Comparison of ENCODE assay signal across 1 cellular context in the genomic region with DNA sequence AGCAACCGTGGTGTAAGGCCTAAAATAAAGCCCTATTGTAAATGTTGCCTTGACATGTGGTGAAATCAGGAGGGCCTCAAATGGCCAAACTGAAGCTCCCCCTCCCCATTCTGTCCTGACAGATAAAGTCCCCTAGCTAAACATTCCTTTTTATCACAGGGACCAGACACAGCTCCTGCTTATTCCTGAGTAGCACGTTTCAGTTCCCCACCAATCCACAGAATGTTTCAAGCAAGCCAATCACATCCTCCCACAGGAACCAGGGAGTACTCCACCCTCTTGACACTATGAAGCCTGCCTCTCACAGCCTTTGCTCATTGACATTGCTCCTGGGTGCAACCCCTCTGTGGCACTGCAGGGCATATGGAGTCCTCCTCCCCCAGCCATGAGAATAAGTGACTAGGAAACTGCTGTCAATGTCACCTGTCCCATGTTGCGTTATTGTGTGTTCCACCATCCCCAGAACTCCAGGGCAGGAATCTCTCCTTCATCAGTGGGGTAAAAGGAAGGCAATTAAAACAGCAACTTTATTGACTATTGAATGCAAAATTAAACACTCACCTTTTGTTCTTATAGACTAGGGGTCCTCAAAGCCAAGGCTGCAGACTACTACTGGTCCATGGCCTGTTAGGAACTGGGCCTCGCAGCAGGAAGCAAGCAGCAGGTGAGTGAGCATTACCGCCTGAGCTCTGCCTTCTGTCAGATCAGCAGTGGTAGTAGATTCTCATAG.
TF ChIP-seq lines count a peak whose summit lies in the region.

No MANE protein-coding gene starts in this region.

TF ChIP-seq in K562, 482 proteins besides CTCF, POLR2A, EP300 and RAD21 (continued from another document and continues in another):
- TF ChIP-seq, protein P1, sequence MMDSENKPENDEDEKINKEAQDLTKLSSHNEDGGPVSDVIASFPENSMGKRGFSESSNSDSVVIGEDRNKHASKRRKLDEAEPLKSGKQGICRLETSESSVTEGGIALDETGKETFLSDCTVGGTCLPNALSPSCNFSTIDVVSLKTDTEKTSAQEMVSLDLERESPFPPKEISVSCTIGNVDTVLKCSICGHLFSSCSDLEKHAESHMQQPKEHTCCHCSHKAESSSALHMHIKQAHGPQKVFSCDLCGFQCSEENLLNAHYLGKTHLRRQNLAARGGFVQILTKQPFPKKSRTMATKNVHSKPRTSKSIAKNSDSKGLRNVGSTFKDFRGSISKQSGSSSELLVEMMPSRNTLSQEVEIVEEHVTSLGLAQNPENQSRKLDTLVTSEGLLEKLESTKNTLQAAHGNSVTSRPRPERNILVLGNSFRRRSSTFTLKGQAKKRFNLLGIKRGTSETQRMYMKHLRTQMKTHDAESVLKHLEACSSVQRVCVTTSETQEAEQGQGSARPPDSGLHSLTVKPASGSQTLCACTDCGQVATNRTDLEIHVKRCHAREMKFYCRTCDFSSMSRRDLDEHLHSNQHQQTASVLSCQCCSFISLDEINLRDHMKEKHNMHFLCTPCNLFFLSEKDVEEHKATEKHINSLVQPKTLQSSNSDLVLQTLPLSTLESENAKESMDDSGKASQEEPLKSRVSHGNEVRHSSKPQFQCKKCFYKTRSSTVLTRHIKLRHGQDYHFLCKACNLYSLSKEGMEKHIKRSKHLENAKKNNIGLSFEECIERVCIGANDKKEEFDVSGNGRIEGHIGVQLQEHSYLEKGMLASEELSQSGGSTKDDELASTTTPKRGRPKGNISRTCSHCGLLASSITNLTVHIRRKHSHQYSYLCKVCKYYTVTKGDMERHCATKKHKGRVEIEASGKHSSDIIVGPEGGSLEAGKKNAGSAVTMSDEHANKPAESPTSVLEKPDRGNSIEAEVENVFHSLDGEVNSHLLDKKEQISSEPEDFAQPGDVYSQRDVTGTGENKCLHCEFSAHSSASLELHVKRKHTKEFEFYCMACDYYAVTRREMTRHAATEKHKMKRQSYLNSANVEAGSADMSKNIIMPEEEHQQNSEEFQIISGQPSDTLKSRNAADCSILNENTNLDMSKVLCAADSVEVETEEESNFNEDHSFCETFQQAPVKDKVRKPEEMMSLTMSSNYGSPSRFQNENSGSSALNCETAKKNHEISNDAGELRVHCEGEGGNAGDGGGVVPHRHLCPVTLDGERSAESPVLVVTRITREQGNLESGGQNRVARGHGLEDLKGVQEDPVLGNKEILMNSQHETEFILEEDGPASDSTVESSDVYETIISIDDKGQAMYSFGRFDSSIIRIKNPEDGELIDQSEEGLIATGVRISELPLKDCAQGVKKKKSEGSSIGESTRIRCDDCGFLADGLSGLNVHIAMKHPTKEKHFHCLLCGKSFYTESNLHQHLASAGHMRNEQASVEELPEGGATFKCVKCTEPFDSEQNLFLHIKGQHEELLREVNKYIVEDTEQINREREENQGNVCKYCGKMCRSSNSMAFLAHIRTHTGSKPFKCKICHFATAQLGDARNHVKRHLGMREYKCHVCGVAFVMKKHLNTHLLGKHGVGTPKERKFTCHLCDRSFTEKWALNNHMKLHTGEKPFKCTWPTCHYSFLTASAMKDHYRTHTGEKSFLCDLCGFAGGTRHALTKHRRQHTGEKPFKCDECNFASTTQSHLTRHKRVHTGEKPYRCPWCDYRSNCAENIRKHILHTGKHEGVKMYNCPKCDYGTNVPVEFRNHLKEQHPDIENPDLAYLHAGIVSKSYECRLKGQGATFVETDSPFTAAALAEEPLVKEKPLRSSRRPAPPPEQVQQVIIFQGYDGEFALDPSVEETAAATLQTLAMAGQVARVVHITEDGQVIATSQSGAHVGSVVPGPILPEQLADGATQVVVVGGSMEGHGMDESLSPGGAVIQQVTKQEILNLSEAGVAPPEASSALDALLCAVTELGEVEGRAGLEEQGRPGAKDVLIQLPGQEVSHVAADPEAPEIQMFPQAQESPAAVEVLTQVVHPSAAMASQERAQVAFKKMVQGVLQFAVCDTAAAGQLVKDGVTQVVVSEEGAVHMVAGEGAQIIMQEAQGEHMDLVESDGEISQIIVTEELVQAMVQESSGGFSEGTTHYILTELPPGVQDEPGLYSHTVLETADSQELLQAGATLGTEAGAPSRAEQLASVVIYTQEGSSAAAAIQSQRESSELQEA (IDR thresholded peaks at IDR 0.05; ENCODE audit: low read depth): no peak
- TF ChIP-seq, protein P2, sequence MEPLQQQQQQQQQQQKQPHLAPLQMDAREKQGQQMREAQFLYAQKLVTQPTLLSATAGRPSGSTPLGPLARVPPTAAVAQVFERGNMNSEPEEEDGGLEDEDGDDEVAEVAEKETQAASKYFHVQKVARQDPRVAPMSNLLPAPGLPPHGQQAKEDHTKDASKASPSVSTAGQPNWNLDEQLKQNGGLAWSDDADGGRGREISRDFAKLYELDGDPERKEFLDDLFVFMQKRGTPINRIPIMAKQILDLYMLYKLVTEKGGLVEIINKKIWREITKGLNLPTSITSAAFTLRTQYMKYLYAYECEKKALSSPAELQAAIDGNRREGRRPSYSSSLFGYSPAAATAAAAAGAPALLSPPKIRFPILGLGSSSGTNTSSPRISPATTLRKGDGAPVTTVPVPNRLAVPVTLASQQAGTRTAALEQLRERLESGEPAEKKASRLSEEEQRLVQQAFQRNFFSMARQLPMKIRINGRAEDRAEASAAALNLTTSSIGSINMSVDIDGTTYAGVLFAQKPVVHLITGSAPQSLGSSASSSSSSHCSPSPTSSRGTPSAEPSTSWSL (CRISPR knock-in tag; IDR thresholded peaks at IDR 0.05; ENCODE audit: borderline replicate concordance): no peak
- no peak for TF ChIP-seq ZNF316 (IDR thresholded peaks at IDR 0.05)
- TF ChIP-seq, protein P3, sequence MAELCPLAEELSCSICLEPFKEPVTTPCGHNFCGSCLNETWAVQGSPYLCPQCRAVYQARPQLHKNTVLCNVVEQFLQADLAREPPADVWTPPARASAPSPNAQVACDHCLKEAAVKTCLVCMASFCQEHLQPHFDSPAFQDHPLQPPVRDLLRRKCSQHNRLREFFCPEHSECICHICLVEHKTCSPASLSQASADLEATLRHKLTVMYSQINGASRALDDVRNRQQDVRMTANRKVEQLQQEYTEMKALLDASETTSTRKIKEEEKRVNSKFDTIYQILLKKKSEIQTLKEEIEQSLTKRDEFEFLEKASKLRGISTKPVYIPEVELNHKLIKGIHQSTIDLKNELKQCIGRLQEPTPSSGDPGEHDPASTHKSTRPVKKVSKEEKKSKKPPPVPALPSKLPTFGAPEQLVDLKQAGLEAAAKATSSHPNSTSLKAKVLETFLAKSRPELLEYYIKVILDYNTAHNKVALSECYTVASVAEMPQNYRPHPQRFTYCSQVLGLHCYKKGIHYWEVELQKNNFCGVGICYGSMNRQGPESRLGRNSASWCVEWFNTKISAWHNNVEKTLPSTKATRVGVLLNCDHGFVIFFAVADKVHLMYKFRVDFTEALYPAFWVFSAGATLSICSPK (IDR thresholded peaks at IDR 0.05; ENCODE audit: borderline replicate concordance): no peak
- TF ChIP-seq, protein P4, sequence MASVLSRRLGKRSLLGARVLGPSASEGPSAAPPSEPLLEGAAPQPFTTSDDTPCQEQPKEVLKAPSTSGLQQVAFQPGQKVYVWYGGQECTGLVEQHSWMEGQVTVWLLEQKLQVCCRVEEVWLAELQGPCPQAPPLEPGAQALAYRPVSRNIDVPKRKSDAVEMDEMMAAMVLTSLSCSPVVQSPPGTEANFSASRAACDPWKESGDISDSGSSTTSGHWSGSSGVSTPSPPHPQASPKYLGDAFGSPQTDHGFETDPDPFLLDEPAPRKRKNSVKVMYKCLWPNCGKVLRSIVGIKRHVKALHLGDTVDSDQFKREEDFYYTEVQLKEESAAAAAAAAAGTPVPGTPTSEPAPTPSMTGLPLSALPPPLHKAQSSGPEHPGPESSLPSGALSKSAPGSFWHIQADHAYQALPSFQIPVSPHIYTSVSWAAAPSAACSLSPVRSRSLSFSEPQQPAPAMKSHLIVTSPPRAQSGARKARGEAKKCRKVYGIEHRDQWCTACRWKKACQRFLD (CRISPR knock-in tag; IDR thresholded peaks at IDR 0.05): peak; percentile 60; the same call in 1 of the 2 replicates
- TF ChIP-seq ZNF431 (CRISPR knock-in tag; IDR thresholded peaks at IDR 0.05): no peak
- no peak for TF ChIP-seq SRSF9 (IDR thresholded peaks at IDR 0.05; ENCODE audit: borderline replicate concordance, low read depth, low read length)
- TF ChIP-seq PHF8 (IDR thresholded peaks at IDR 0.05; ENCODE audit: borderline replicate concordance, low read length): no peak
- no peak for TF ChIP-seq NFATC3 (IDR thresholded peaks at IDR 0.05)
- TF ChIP-seq, protein P5, sequence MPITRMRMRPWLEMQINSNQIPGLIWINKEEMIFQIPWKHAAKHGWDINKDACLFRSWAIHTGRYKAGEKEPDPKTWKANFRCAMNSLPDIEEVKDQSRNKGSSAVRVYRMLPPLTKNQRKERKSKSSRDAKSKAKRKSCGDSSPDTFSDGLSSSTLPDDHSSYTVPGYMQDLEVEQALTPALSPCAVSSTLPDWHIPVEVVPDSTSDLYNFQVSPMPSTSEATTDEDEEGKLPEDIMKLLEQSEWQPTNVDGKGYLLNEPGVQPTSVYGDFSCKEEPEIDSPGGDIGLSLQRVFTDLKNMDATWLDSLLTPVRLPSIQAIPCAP (CRISPR knock-in tag; IDR thresholded peaks at IDR 0.05; ENCODE audit: borderline replicate concordance): no peak
- TF ChIP-seq CBX8 (IDR thresholded peaks at IDR 0.05; ENCODE audit: borderline replicate concordance, extremely low read depth, low read depth, low read length, poor library complexity, severe bottlenecking): no peak
- no peak for TF ChIP-seq ZNF165 (CRISPR knock-in tag; IDR thresholded peaks at IDR 0.05; ENCODE audit: borderline replicate concordance)
- TF ChIP-seq, protein P6, sequence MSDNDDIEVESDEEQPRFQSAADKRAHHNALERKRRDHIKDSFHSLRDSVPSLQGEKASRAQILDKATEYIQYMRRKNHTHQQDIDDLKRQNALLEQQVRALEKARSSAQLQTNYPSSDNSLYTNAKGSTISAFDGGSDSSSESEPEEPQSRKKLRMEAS (CRISPR knock-in tag; IDR thresholded peaks at IDR 0.05): no peak
- peak; percentile 94 for TF ChIP-seq TCF3 (CRISPR knock-in tag; IDR thresholded peaks at IDR 0.05)
- no peak for TF ChIP-seq BCOR (IDR thresholded peaks at IDR 0.05)
- TF ChIP-seq, protein P7, sequence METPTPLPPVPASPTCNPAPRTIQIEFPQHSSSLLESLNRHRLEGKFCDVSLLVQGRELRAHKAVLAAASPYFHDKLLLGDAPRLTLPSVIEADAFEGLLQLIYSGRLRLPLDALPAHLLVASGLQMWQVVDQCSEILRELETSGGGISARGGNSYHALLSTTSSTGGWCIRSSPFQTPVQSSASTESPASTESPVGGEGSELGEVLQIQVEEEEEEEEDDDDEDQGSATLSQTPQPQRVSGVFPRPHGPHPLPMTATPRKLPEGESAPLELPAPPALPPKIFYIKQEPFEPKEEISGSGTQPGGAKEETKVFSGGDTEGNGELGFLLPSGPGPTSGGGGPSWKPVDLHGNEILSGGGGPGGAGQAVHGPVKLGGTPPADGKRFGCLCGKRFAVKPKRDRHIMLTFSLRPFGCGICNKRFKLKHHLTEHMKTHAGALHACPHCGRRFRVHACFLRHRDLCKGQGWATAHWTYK (CRISPR knock-in tag; IDR thresholded peaks at IDR 0.05): no peak
- peak; percentile 94 for TF ChIP-seq TEAD4 (IDR thresholded peaks at IDR 0.05; ENCODE audit: low read length)
- no peak for TF ChIP-seq TEAD4 (CRISPR knock-in tag; IDR thresholded peaks at IDR 0.05; ENCODE audit: borderline replicate concordance)
- TF ChIP-seq, protein P8, sequence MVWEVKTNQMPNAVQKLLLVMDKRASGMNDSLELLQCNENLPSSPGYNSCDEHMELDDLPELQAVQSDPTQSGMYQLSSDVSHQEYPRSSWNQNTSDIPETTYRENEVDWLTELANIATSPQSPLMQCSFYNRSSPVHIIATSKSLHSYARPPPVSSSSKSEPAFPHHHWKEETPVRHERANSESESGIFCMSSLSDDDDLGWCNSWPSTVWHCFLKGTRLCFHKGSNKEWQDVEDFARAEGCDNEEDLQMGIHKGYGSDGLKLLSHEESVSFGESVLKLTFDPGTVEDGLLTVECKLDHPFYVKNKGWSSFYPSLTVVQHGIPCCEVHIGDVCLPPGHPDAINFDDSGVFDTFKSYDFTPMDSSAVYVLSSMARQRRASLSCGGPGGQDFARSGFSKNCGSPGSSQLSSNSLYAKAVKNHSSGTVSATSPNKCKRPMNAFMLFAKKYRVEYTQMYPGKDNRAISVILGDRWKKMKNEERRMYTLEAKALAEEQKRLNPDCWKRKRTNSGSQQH (CRISPR knock-in tag; IDR thresholded peaks at IDR 0.05): no peak
- no peak for TF ChIP-seq STAT5B (CRISPR knock-in tag; IDR thresholded peaks at IDR 0.05)
- no peak for TF ChIP-seq SP2 (IDR thresholded peaks at IDR 0.05; ENCODE audit: extremely low read depth, low read depth, low read length, poor library complexity, severe bottlenecking)
- peak; percentile 80 for TF ChIP-seq FOXM1 (IDR thresholded peaks at IDR 0.05; ENCODE audit: low read depth)
- no peak for TF ChIP-seq FOXM1 (CRISPR knock-in tag; IDR thresholded peaks at IDR 0.05; ENCODE audit: low read depth)
- TF ChIP-seq, protein P9, sequence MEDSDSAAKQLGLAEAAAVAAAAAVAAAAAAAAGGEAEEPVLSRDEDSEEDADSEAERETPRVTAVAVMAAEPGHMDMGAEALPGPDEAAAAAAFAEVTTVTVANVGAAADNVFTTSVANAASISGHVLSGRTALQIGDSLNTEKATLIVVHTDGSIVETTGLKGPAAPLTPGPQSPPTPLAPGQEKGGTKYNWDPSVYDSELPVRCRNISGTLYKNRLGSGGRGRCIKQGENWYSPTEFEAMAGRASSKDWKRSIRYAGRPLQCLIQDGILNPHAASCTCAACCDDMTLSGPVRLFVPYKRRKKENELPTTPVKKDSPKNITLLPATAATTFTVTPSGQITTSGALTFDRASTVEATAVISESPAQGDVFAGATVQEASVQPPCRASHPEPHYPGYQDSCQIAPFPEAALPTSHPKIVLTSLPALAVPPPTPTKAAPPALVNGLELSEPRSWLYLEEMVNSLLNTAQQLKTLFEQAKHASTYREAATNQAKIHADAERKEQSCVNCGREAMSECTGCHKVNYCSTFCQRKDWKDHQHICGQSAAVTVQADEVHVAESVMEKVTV (CRISPR knock-in tag; IDR thresholded peaks at IDR 0.05): no peak
- no peak for TF ChIP-seq ZNF780A (CRISPR knock-in tag; IDR thresholded peaks at IDR 0.05)
- no peak for TF ChIP-seq MCM7 (IDR thresholded peaks at IDR 0.05)
- peak; percentile 81 for TF ChIP-seq PML (IDR thresholded peaks at IDR 0.05; ENCODE audit: low read length)
- no peak for TF ChIP-seq GABPB2 (CRISPR knock-in tag; conservative IDR thresholded peaks at IDR 0.05)
- TF ChIP-seq, protein P10, sequence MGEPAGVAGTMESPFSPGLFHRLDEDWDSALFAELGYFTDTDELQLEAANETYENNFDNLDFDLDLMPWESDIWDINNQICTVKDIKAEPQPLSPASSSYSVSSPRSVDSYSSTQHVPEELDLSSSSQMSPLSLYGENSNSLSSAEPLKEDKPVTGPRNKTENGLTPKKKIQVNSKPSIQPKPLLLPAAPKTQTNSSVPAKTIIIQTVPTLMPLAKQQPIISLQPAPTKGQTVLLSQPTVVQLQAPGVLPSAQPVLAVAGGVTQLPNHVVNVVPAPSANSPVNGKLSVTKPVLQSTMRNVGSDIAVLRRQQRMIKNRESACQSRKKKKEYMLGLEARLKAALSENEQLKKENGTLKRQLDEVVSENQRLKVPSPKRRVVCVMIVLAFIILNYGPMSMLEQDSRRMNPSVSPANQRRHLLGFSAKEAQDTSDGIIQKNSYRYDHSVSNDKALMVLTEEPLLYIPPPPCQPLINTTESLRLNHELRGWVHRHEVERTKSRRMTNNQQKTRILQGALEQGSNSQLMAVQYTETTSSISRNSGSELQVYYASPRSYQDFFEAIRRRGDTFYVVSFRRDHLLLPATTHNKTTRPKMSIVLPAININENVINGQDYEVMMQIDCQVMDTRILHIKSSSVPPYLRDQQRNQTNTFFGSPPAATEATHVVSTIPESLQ (CRISPR knock-in tag; IDR thresholded peaks at IDR 0.05): no peak
- TF ChIP-seq KDM5B (IDR thresholded peaks at IDR 0.05; ENCODE audit: insufficient replicate concordance, low read depth, low read length): no peak
- peak; percentile 76 to 79; a peak in 3 of 4 replicates for TF ChIP-seq RCOR1 (IDR thresholded peaks at IDR 0.05; ENCODE audit: borderline replicate concordance in 1 of 2, low read depth in 2 of 2, low read length in 2 of 2)
- peak; percentile 94 for TF ChIP-seq DPF2 (IDR thresholded peaks at IDR 0.05)
- TF ChIP-seq ARID1B (IDR thresholded peaks at IDR 0.05): peak; percentile 96
- peak; percentile 83 to 92; a peak in 3 of 4 replicates for TF ChIP-seq TRIM24 (IDR thresholded peaks at IDR 0.05)
